14 cellular contexts compared by ENCODE assay signal in the genomic region with DNA sequence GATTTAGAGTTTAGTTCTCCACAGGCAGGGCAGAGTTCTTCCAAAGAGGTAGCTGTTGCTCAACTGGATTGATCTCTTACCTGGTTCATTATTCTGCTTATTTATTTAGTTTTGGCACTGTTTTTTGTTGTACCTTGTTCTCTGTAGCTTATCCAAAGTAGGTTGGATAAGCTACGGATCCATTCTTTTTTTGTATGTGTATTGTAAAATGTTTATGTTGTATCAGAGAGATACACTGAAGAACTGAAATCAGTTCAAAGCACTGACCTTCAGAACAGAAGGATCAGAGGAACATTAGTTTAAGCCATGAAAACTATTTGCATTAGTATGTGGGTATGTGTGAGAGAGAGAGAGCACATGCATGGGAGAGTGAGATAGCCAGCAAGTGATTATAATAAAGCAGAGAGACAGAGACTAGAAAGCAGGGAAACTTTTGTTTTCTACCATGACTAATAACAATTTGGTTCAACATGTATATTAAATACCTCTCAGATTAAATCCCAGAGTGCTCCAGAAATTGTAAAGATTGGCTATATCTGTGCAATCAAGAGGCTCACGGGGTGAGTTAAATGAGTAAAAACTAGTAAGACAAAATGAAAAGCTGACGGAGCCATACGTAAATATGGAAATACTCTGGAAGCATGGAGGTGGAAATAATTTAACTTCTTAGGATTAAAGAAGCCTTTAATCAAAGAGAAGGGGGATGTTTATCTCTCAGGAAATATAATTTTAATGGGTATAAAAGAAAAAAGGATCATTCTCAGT. TPM values are rescaled to one million over a fixed set of nuclear protein-coding genes. Genes with fewer than 3 reads are reported as not detected.
DNase-seq lines count a peak whose midpoint lies in the region; ATAC-seq lines count a peak whose summit lies in the region.
"Had no signal": no experiment of that assay in that cellular context is flagged by ENCODE, and none has a peak within 500 bp of the region (broad histone marks: within the 10 kb centered on the region; RNA-seq: fewer than 3 reads in every experiment).

No MANE protein-coding gene starts in this region.

- intact Hi-C loops in activated CD4-positive, alpha-beta T cell treated with anti-CD3 and anti-CD28 coated beads for 36 hours (cut with DNase I, micrococcal nuclease), result no loop called here
- intact Hi-C loops in activated CD4-positive, alpha-beta T cell treated with anti-CD3 and anti-CD28 coated beads, Interleukin-2, amount 10 ng/mL, durations not matched to agents 24 days and 14 days (cut with micrococcal nuclease), result no loop called here

- CTCF ChIA-PET in activated CD4-positive, alpha-beta T cell treated with anti-CD3 and anti-CD28 coated beads for 36 hours (lab: Charles Lee), result interaction anchor here (0.7 to 1.2 kb wide), 3 partner anchors 55 to 100 kb away, joined by 3 to 4 read pairs (median 3); no protein-coding TSS in a partner anchor

- no peaks in the 10 kb centered on the region for H3K9me3 Mint-ChIP-seq in activated CD4-positive, alpha-beta T cell treated with anti-CD3 and anti-CD28 coated beads for 36 hours (ENCODE audit: low read depth)
- no peaks in the 10 kb centered on the region for H3K9me3 Mint-ChIP-seq in activated CD4-positive, alpha-beta T cell treated with anti-CD3 and anti-CD28 coated beads, Interleukin-2, amount 10 ng/mL, durations not matched to agents 24 days and 14 days
- H3K9me3 Mint-ChIP-seq in immature natural killer cell, result no peaks in the 10 kb centered on the region
- no peaks in the 10 kb centered on the region for H3K9me3 Mint-ChIP-seq in stimulated activated effector memory CD8-positive, alpha-beta T cell treated with anti-CD3 and anti-CD28 coated beads, Interleukin-12 subunit alpha, Interleukin-12 subunit beta, amount 100 ng/mL, for 72 hours
- H3K9me3 Mint-ChIP-seq: dendritic cell treated with granulocyte-macrophage colony-stimulating factor and Interleukin-4, amounts not matched to agents 40 ng/mL and 50 ng/mL, for 4 days had no signal

- no peaks in the 10 kb centered on the region for H3K27me3 Mint-ChIP-seq in activated CD4-positive, alpha-beta T cell treated with anti-CD3 and anti-CD28 coated beads for 36 hours
- no peaks in the 10 kb centered on the region for H3K27me3 Mint-ChIP-seq in activated CD4-positive, alpha-beta T cell treated with anti-CD3 and anti-CD28 coated beads, Interleukin-2, amount 10 ng/mL, durations not matched to agents 24 days and 14 days
- H3K27me3 Mint-ChIP-seq in immature natural killer cell (ENCODE audit: low read depth in 3 of 3), result peaks cover 0 to 2% (median 0%) of the 10 kb centered on the region in 3 donors
- H3K27me3 Mint-ChIP-seq: dendritic cell treated with granulocyte-macrophage colony-stimulating factor and Interleukin-4, amounts not matched to agents 40 ng/mL and 50 ng/mL, for 4 days had no signal

- peak overlapping the region; percentile 28 for H3K27ac Mint-ChIP-seq in activated CD4-positive, alpha-beta T cell treated with anti-CD3 and anti-CD28 coated beads for 36 hours
- H3K27ac Mint-ChIP-seq in activated CD4-positive, alpha-beta T cell treated with anti-CD3 and anti-CD28 coated beads, Interleukin-2, amount 10 ng/mL, durations not matched to agents 24 days and 14 days, result no peak overlapping the region
- H3K27ac Mint-ChIP-seq in immature natural killer cell, result peak overlapping the region; percentile 50 to 87 (median 82)
- H3K27ac Mint-ChIP-seq in stimulated activated effector memory CD8-positive, alpha-beta T cell treated with anti-CD3 and anti-CD28 coated beads, Interleukin-12 subunit alpha, Interleukin-12 subunit beta, amount 100 ng/mL, for 72 hours, result peak overlapping the region; percentile 74
- H3K27ac Mint-ChIP-seq: dendritic cell treated with granulocyte-macrophage colony-stimulating factor and Interleukin-4, amounts not matched to agents 40 ng/mL and 50 ng/mL, for 4 days had no signal

- peaks cover 49% of the 10 kb centered on the region for H3K4me1 Mint-ChIP-seq in activated CD4-positive, alpha-beta T cell treated with anti-CD3 and anti-CD28 coated beads for 36 hours
- H3K4me1 Mint-ChIP-seq in activated CD4-positive, alpha-beta T cell treated with anti-CD3 and anti-CD28 coated beads, Interleukin-2, amount 10 ng/mL, durations not matched to agents 24 days and 14 days, result peaks cover 27% of the 10 kb centered on the region
- H3K4me1 Mint-ChIP-seq in immature natural killer cell, result peaks cover 70 to 85% of the 10 kb centered on the region in 2 donors
- H3K4me1 Mint-ChIP-seq in stimulated activated effector memory CD8-positive, alpha-beta T cell treated with anti-CD3 and anti-CD28 coated beads, Interleukin-12 subunit alpha, Interleukin-12 subunit beta, amount 100 ng/mL, for 72 hours, result peaks cover 55% of the 10 kb centered on the region

- no peak for ATAC-seq in activated CD4-positive, alpha-beta T cell treated with anti-CD3 and anti-CD28 coated beads for 36 hours
- ATAC-seq in stimulated activated effector memory CD8-positive, alpha-beta T cell treated with anti-CD3 and anti-CD28 coated beads, Interleukin-12 subunit alpha, Interleukin-12 subunit beta, amount 100 ng/mL, for 72 hours, result no peak
- ATAC-seq in GM21447 (IDR thresholded peaks at IDR 0.05; ENCODE audit: unreplicated experiment), result no peak
- ATAC-seq in HG02642 (IDR thresholded peaks at IDR 0.05; ENCODE audit: poor library complexity, unreplicated experiment), result no peak

- POLR2A ChIA-PET in activated CD4-positive, alpha-beta T cell treated with anti-CD3 and anti-CD28 coated beads for 36 hours (lab: Charles Lee), result no interaction called here

- DNase-seq in activated CD4-positive, alpha-beta T cell treated with anti-CD3 and anti-CD28 coated beads for 36 hours, result no peak
- DNase-seq in activated CD4-positive, alpha-beta T cell treated with anti-CD3 and anti-CD28 coated beads, Interleukin-2, amount 10 ng/mL, durations not matched to agents 24 days and 14 days, result no peak
- DNase-seq in RPMI8226, result peak; percentile 25
- DNase-seq in immature natural killer cell, result no peak
- DNase-seq in stimulated activated effector memory CD8-positive, alpha-beta T cell treated with anti-CD3 and anti-CD28 coated beads, Interleukin-12 subunit alpha, Interleukin-12 subunit beta, amount 100 ng/mL, for 72 hours (ENCODE audit: low spot score in 2 of 2), result no peak
- DNase-seq in stimulated activated CD8-positive, alpha-beta memory T cell treated with anti-CD3 and anti-CD28 coated beads, Interleukin-4, amount 100 ng/mL, for 48 hours, result no peak
- DNase-seq: amygdala, GOT3, NCI-H1092 treated with DMSO at 0.1 percent for 48 hours, NCI-H226, transverse colon had no signal

- no peak overlapping the region for H3K4me3 Mint-ChIP-seq in activated CD4-positive, alpha-beta T cell treated with anti-CD3 and anti-CD28 coated beads for 36 hours
- H3K4me3 Mint-ChIP-seq in activated CD4-positive, alpha-beta T cell treated with anti-CD3 and anti-CD28 coated beads, Interleukin-2, amount 10 ng/mL, durations not matched to agents 24 days and 14 days, result no peak overlapping the region
- H3K4me3 Mint-ChIP-seq in immature natural killer cell, result peak overlapping the region in 3 of 5 donors; percentile 1 to 52 (median 50)
- H3K4me3 Mint-ChIP-seq in stimulated activated effector memory CD8-positive, alpha-beta T cell treated with anti-CD3 and anti-CD28 coated beads, Interleukin-12 subunit alpha, Interleukin-12 subunit beta, amount 100 ng/mL, for 72 hours, result no peak overlapping the region
- H3K4me3 Mint-ChIP-seq: dendritic cell treated with granulocyte-macrophage colony-stimulating factor and Interleukin-4, amounts not matched to agents 40 ng/mL and 50 ng/mL, for 4 days had no signal

- H3K36me3 Mint-ChIP-seq in activated CD4-positive, alpha-beta T cell treated with anti-CD3 and anti-CD28 coated beads for 36 hours (ENCODE audit: low read depth), result peaks cover 25% of the 10 kb centered on the region
- peaks cover 24% of the 10 kb centered on the region for H3K36me3 Mint-ChIP-seq in activated CD4-positive, alpha-beta T cell treated with anti-CD3 and anti-CD28 coated beads, Interleukin-2, amount 10 ng/mL, durations not matched to agents 24 days and 14 days (ENCODE audit: low read depth)
- peaks cover 2 to 20% (median 12%) of the 10 kb centered on the region in 3 donors for H3K36me3 Mint-ChIP-seq in immature natural killer cell
- peaks cover 59% of the 10 kb centered on the region for H3K36me3 Mint-ChIP-seq in stimulated activated effector memory CD8-positive, alpha-beta T cell treated with anti-CD3 and anti-CD28 coated beads, Interleukin-12 subunit alpha, Interleukin-12 subunit beta, amount 100 ng/mL, for 72 hours

RNA-seq across cellular contexts. Expression of gene ITCH, which starts 40.2 kb away (rescaled TPM):
- total RNA-seq in activated CD4-positive, alpha-beta T cell treated with anti-CD3 and anti-CD28 coated beads for 36 hours, result 10 to 100 TPM; 41.4 to 43.5 TPM
- 55.6 and 55.7 TPM in 2 replicates for total RNA-seq in activated CD4-positive, alpha-beta T cell treated with anti-CD3 and anti-CD28 coated beads, Interleukin-2, amount 10 ng/mL, durations not matched to agents 24 days and 14 days
- polyA plus RNA-seq in immature natural killer cell, result 10 to 100 TPM; 27.3 to 72.5 (median 35.7) TPM

Comparison
In these comparisons a context has a peak if more than half of its experiments do, and no peak if none do; other contexts are left out.
1. H3K4me3 Mint-ChIP-seq: peak in immature natural killer cell (3 of 5); none in activated CD4-positive, alpha-beta T cell treated with anti-CD3 and anti-CD28 coated beads for 36 hours (single experiment), activated CD4-positive, alpha-beta T cell treated with anti-CD3 and anti-CD28 coated beads, Interleukin-2, amount 10 ng/mL, durations not matched to agents 24 days and 14 days (single experiment) and stimulated activated effector memory CD8-positive, alpha-beta T cell treated with anti-CD3 and anti-CD28 coated beads, Interleukin-12 subunit alpha, Interleukin-12 subunit beta, amount 100 ng/mL, for 72 hours (single experiment).